In the genomic region with DNA sequence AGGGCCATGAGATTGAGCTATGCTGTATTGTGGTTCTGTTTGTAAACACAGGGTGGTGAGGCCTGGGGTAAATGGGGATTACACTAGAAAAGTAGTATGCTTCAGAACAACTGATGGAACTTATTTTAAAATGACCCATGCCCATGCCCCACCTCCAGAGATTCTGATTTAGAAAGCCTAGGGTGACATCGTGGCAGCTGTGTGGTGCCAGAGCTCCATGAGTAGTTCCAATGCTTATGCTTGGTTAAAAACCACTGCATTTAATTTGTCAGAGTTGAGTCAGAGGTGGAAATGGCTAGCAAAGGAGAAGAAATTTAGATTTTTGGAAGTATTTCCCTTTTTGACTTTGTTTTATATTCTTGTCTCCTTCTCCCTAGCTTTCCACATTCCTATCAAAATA, we compare ENCODE assay signal across 18 cellular contexts.
DNase-seq lines count a peak whose midpoint lies in the region; ATAC-seq and TF ChIP-seq lines count a peak whose summit lies in the region.
"Had no signal": no experiment of that assay in that cellular context is flagged by ENCODE, and none has a peak within 500 bp of the region (broad histone marks: within the 10 kb centered on the region; RNA-seq: fewer than 3 reads in every experiment).

No MANE protein-coding gene starts in this region.

- no peaks in the 10 kb centered on the region for H3K4me1 Mint-ChIP-seq in activated T-cell treated with anti-CD3 and anti-CD28 coated beads, Interleukin-2, amount 50 U/mL, for 4 hours (ENCODE audit: low read depth)
- H3K4me1 Mint-ChIP-seq: stimulated activated naive B cell treated with anti-CD40 and anti-IgM and Interleukin-4, amounts not matched to agents 10 μg/mL and 1 μg/mL and 100 μg/mL, for 72 hours had no signal

- ATAC-seq in Right ventricle myocardium superior (ENCODE audit: poor library complexity) (peak; percentile 77), left cardiac atrium (peak; percentile 60 to 82), aorta (ENCODE audit: low FRiP score) (peak; percentile 78), GM18870 (IDR thresholded peaks at IDR 0.05; ENCODE audit: unreplicated experiment) (no peak)
- ATAC-seq in activated T-cell treated with anti-CD3 and anti-CD28 coated beads, Interleukin-2, amount 50 U/mL, for 4 hours, result no peak
- ATAC-seq: stimulated activated naive B cell treated with anti-CD40 and anti-IgM and Interleukin-4, amounts not matched to agents 10 μg/mL and 1 μg/mL and 100 μg/mL, for 72 hours had no signal

- H3K27ac ChIP-seq in aorta (ENCODE audit: low read depth in 1 of 2, low read length in 2 of 2), result peak overlapping the region in 1 of 2 donors; percentile 28
- H3K27ac ChIP-seq: RWPE1, skin epidermis, VCaP had no signal

- H3K27me3 Mint-ChIP-seq in activated T-cell treated with anti-CD3 and anti-CD28 coated beads, Interleukin-2, amount 50 U/mL, for 4 hours (ENCODE audit: low read depth), result peaks cover 10% of the 10 kb centered on the region

- DNase-seq in Right ventricle myocardium superior (no peak), cardiac septum (ENCODE audit: low spot score) (no peak), astrocyte of the spinal cord (ENCODE audit: low read depth, low spot score) (peak; percentile 57), left cardiac atrium (no peak), aorta (peak in 1 of 2 donors; percentile 74), OCI-M1 (lab: John Stamatoyannopoulos, UW) (no peak)
- no peak for DNase-seq in activated T-cell treated with anti-CD3 and anti-CD28 coated beads, Interleukin-2, amount 50 U/mL, for 4 hours
- DNase-seq: activated gamma-delta T cell treated with Interleukin-2 at 50 U/mL for 16 hours; GF-D8; islet precursor cell; midbrain; NCI-H2107; NCI-H748 treated with DMSO at 0.1 percent for 48 hours; stimulated activated naive B cell treated with anti-CD40 and anti-IgM and Interleukin-4, amounts not matched to agents 10 μg/mL and 1 μg/mL and 100 μg/mL, for 72 hours had no signal

- H3K36me3 ChIP-seq in aorta (ENCODE audit: control insufficient read depth in 1 of 2, insufficient read depth in 2 of 2, low read length in 1 of 2), result no peaks in the 10 kb centered on the region

- in situ Hi-C loops in astrocyte of the spinal cord (cut with HindIII; ENCODE audit: low sequenced_read_pairs), result no loop called here

- peaks cover 0 to 2% of the 10 kb centered on the region in 2 donors for H3K4me1 ChIP-seq in aorta (ENCODE audit: control insufficient read depth in 1 of 2, insufficient read depth in 2 of 2, low read length in 2 of 2)

- 0 to 2% methylated on average over 1 of the region's 1 CpG for WGBS in aorta, 2 donors

- peak; percentile 30 for TF ChIP-seq CTCF in astrocyte of the spinal cord (IDR thresholded peaks at IDR 0.05; ENCODE audit: low read depth, low read length)

- intact Hi-C loops in Right ventricle myocardium superior (cut with DNase I), result loop anchor here (10.0 kb wide), 1 partner anchor 93 kb away; no protein-coding TSS in a partner anchor
- intact Hi-C loops in cardiac septum (cut with DNase I), result loop anchor here (1.0 to 10.0 kb wide), 4 partner anchors 40 to 358 kb away; a partner anchor contains a TSS
- intact Hi-C loops in left cardiac atrium (cut with DNase I), result loop anchor here in 1 of 2 donors (1.0 to 5.0 kb wide), 2 partner anchors 95 to 356 kb away; no protein-coding TSS in a partner anchor
- intact Hi-C loops in aorta (cut with DNase I), result loop anchor here (5.0 kb wide), 1 partner anchor 360 kb away; no protein-coding TSS in a partner anchor

- no peaks in the 10 kb centered on the region for H3K9me3 ChIP-seq in aorta (ENCODE audit: control insufficient read depth, low read length)

- H3K27me3 ChIP-seq in aorta (ENCODE audit: control insufficient read depth in 1 of 2, insufficient read depth in 2 of 2, low read length in 1 of 2), result no peaks in the 10 kb centered on the region

- peaks cover 12% of the 10 kb centered on the region for H3K9me3 Mint-ChIP-seq in activated T-cell treated with anti-CD3 and anti-CD28 coated beads, Interleukin-2, amount 50 U/mL, for 4 hours

- H3K36me3 Mint-ChIP-seq in activated T-cell treated with anti-CD3 and anti-CD28 coated beads, Interleukin-2, amount 50 U/mL, for 4 hours (ENCODE audit: insufficient read depth), result no peaks in the 10 kb centered on the region
- H3K36me3 Mint-ChIP-seq: stimulated activated naive B cell treated with anti-CD40 and anti-IgM and Interleukin-4, amounts not matched to agents 10 μg/mL and 1 μg/mL and 100 μg/mL, for 72 hours had no signal

- H3K4me3 ChIP-seq in astrocyte of the spinal cord (ENCODE audit: low read depth, low read length) (no peak overlapping the region), aorta (ENCODE audit: low read length in 2 of 2) (no peak overlapping the region)
- H3K4me3 ChIP-seq: skin epidermis had no signal

- no peak overlapping the region for H3K4me3 Mint-ChIP-seq in activated T-cell treated with anti-CD3 and anti-CD28 coated beads, Interleukin-2, amount 50 U/mL, for 4 hours
- H3K4me3 Mint-ChIP-seq: stimulated activated naive B cell treated with anti-CD40 and anti-IgM and Interleukin-4, amounts not matched to agents 10 μg/mL and 1 μg/mL and 100 μg/mL, for 72 hours had no signal

Comparison
In these comparisons a context has a peak if more than half of its experiments do, and no peak if none do; other contexts are left out.
1. ATAC-seq: peak in Right ventricle myocardium superior (single experiment), left cardiac atrium (2 of 2) and aorta (single experiment); none in activated T-cell treated with anti-CD3 and anti-CD28 coated beads, Interleukin-2, amount 50 U/mL, for 4 hours (0 of 2) and GM18870 (single experiment).